In the genomic region with DNA sequence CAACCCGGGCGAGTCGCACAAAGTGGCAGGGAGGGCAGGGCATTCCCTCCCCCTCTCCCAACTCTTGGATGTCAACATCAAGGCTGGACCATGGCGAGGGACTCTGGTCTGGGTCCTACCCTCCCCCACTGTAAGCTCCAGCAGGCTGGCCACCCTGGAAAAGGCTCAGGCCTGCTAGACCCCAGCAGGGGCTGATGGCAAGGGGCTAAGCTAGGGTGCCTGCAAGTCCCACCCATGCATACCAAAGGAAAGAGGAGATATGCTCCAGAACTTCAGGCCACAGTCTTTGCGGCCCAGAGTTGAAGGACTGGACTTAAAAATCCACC, we compare ENCODE assay signal across 1 cellular context.
TF ChIP-seq lines count a peak whose summit lies in the region.

No MANE protein-coding gene starts in this region.

TF ChIP-seq in K562, 482 proteins besides CTCF, POLR2A, EP300 and RAD21:
- TF ChIP-seq WHSC1 (IDR thresholded peaks at IDR 0.05; ENCODE audit: low read length) = peak; percentile 32
- TF ChIP-seq HDAC3 (IDR thresholded peaks at IDR 0.05; ENCODE audit: borderline replicate concordance, partially characterized antibody) = no peak
- TF ChIP-seq PHB2 (IDR thresholded peaks at IDR 0.05; ENCODE audit: low read depth) = no peak
- TF ChIP-seq TCF3 (CRISPR knock-in tag; IDR thresholded peaks at IDR 0.05) = no peak
- TF ChIP-seq NFE2L1 (tag; IDR thresholded peaks at IDR 0.05; ENCODE audit: borderline replicate concordance, low read depth) = no peak
- peak; percentile 25; the same call in 1 of the 2 replicates for TF ChIP-seq RBFOX2 (IDR thresholded peaks at IDR 0.05; ENCODE audit: low read depth, low read length)
- TF ChIP-seq ZNF586 (CRISPR knock-in tag; conservative IDR thresholded peaks at IDR 0.05) = no peak
- TF ChIP-seq GATAD2B (IDR thresholded peaks at IDR 0.05; ENCODE audit: borderline replicate concordance) = no peak
